In the genomic region with DNA sequence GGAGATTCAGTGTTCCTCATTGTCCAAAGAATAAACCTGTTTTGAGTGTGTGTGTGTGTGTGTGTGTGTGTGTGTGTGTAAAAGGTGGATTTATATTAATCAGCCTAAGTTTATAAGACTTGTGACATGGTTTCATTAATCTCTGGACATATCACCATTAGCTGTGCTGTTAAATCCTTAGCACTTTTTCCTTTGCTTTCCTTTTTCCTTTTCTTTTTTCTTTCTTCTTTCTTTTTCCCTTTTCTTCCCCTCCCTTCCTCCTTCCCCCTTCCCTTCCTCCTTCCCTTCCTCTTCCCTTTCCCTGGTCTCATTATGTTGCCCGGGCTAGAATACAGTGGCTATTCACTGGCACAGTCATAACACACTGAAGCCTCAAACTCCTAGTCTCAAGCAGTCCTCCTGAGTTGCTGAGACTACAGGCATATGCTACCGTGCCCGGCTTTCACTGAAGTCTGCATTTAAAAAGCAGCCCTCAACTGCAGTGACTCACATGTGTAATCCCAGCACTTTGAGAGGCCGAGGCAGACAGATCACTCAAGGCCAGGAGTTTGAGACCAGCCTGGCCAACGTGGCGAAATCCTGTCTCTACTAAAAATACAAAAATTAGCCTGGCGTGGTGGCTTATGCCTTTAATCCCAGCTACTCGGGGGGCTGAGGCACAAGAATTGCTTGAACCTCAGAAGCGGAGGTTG, we compare ENCODE assay signal across 25 cellular contexts. TPM values are rescaled to one million over a fixed set of nuclear protein-coding genes. Genes with fewer than 3 reads are reported as not detected.
"Had no signal": no experiment of that assay in that cellular context is flagged by ENCODE, and none has a peak within 500 bp of the region (broad histone marks: within the 10 kb centered on the region; RNA-seq: fewer than 3 reads in every experiment).

No MANE protein-coding gene starts in this region.

- H3K4me3 Mint-ChIP-seq: activated naive CD4-positive, alpha-beta T cell treated with anti-CD3 and anti-CD28 coated beads, Interleukin-2, amount 50 U/mL, for 24 hours; nephron; stimulated activated memory B cell treated with anti-CD40 and anti-IgM and Interleukin-4, amounts not matched to agents 10 μg/mL and 1 μg/mL and 100 μg/mL, for 72 hours; T-helper 2 cell treated with Interferon-gamma antibody and Interleukin-4, amounts not matched to agents 5 μg/mL and 100 μg/mL, for 36 hours had no signal

- DNase-seq: activated CD4-positive, alpha-beta T cell treated with anti-CD3 and anti-CD28 coated beads, Interleukin-2, amount 50 U/mL, for 4 hours; activated gamma-delta T cell treated with Interleukin-2 at 50 U/mL for 16 hours; activated T-cell treated with anti-CD3 and anti-CD28 coated beads for 4 hours; aorta; cortex of kidney; left ventricle myocardium inferior; ovary; stimulated activated CD4-positive, alpha-beta T cell treated with anti-CD3 and anti-CD28 coated beads, Interleukin-1b, Interleukin-23, amount 100 ng/mL, for 48 hours; stimulated activated CD4-positive, alpha-beta T cell treated with anti-CD3 and anti-CD28 coated beads, Interleukin-4, amount 100 ng/mL, for 4 hours; stimulated activated CD8-positive, alpha-beta memory T cell treated with anti-CD3 and anti-CD28 coated beads, Interleukin-4, amount 100 ng/mL, for 48 hours; tibial artery; upper lobe of right lung had no signal

- H3K36me3 ChIP-seq: ovary had no signal

- ATAC-seq: sciatic nerve; stimulated activated memory B cell treated with anti-CD40 and anti-IgM and Interleukin-4, amounts not matched to agents 10 μg/mL and 1 μg/mL and 100 μg/mL, for 72 hours had no signal

- H3K27me3 ChIP-seq: body of pancreas, cardiac muscle cell, ovary, suprapubic skin, tibial artery, upper lobe of right lung had no signal

- FAIRE-seq: small intestine had no signal

- H3K27ac Mint-ChIP-seq: activated naive CD4-positive, alpha-beta T cell treated with anti-CD3 and anti-CD28 coated beads, Interleukin-2, amount 50 U/mL, for 24 hours; effector memory CD8-positive, alpha-beta T cell; nephron; stimulated activated memory B cell treated with anti-CD40 and anti-IgM and Interleukin-4, amounts not matched to agents 10 μg/mL and 1 μg/mL and 100 μg/mL, for 72 hours; T-helper 2 cell treated with Interferon-gamma antibody and Interleukin-4, amounts not matched to agents 5 μg/mL and 100 μg/mL, for 36 hours had no signal

- H3K27me3 Mint-ChIP-seq: activated naive CD4-positive, alpha-beta T cell treated with anti-CD3 and anti-CD28 coated beads, Interleukin-2, amount 50 U/mL, for 24 hours; effector memory CD8-positive, alpha-beta T cell; progenitor cell of endocrine pancreas; stimulated activated memory B cell treated with anti-CD40 and anti-IgM and Interleukin-4, amounts not matched to agents 10 μg/mL and 1 μg/mL and 100 μg/mL, for 72 hours had no signal

- H3K4me3 ChIP-seq: body of pancreas, cardiac muscle cell, left ventricle myocardium inferior, lung, ovary, suprapubic skin, tibial artery, upper lobe of right lung had no signal

- H3K4me1 ChIP-seq: body of pancreas, suprapubic skin, tibial artery, upper lobe of right lung had no signal

- H3K9me3 ChIP-seq: body of pancreas, left ventricle myocardium inferior, ovary, suprapubic skin, tibial artery, upper lobe of right lung had no signal

- H3K27ac ChIP-seq: body of pancreas, cardiac muscle cell, left ventricle myocardium inferior, ovary, suprapubic skin, tibial artery, upper lobe of right lung had no signal

- H3K9me3 Mint-ChIP-seq: activated naive CD4-positive, alpha-beta T cell treated with anti-CD3 and anti-CD28 coated beads, Interleukin-2, amount 50 U/mL, for 24 hours; effector memory CD8-positive, alpha-beta T cell; immature natural killer cell; nephron; stimulated activated memory B cell treated with anti-CD40 and anti-IgM and Interleukin-4, amounts not matched to agents 10 μg/mL and 1 μg/mL and 100 μg/mL, for 72 hours; T-helper 2 cell treated with Interferon-gamma antibody and Interleukin-4, amounts not matched to agents 5 μg/mL and 100 μg/mL, for 36 hours had no signal

- H3K4me1 Mint-ChIP-seq: nephron had no signal

RNA-seq across cellular contexts. Expression of a gene that starts 28.6 kb away (rescaled TPM):
- total RNA-seq: sciatic nerve had no signal
- polyA plus RNA-seq: immature natural killer cell had no signal

RNA-seq across cellular contexts. Expression of a gene that starts 48.6 kb away (rescaled TPM):
- total RNA-seq: body of pancreas had no signal
